In genomic region chr15:29860872-29861271, GRCh38 we compare ENCODE assay signal across 18 cellular contexts. TPM values are rescaled to one million over a fixed set of nuclear protein-coding genes. Genes with fewer than 3 reads are reported as not detected.
"Had no signal": no experiment of that assay in that cellular context is flagged by ENCODE, and none has a peak within 500 bp of the region (broad histone marks: within the 10 kb centered on the region; RNA-seq: fewer than 3 reads in every experiment).

No MANE protein-coding gene starts in this region.

- H3K9ac ChIP-seq: parathyroid adenoma had no signal

- H3K9me3 ChIP-seq: testis, upper lobe of left lung had no signal

- H3K36me3 ChIP-seq: upper lobe of left lung had no signal

- H3K79me2 ChIP-seq: parathyroid adenoma had no signal

- DNase-seq: activated CD4-positive, alpha-beta T cell treated with anti-CD3 and anti-CD28 coated beads, Interleukin-2, amount 10 ng/mL, durations not matched to agents 7 days and 5 days; activated CD8-positive, alpha-beta memory T cell treated with anti-CD3 and anti-CD28 coated beads, Interleukin-2, amount 50 U/mL, for 48 hours; activated effector memory CD4-positive, alpha-beta T cell treated with anti-CD3 and anti-CD28 coated beads, Interleukin-2, amount 50 U/mL, for 16 hours; activated naive CD4-positive, alpha-beta T cell treated with anti-CD3 and anti-CD28 coated beads, Interleukin-2, amount 50 U/mL, for 16 hours; activated T-cell treated with anti-CD3 and anti-CD28 coated beads, Interleukin-2, amount 50 U/mL, for 48 hours; effector memory CD8-positive, alpha-beta T cell; head of caudate nucleus; immature natural killer cell; natural killer cell; stimulated activated CD4-positive, alpha-beta T cell treated with anti-CD3 and anti-CD28 coated beads, Interleukin-4, amount 100 ng/mL, for 24 hours; T-helper 1 cell; T-helper 9 cell; testis; upper lobe of left lung had no signal

- H3K36me3 Mint-ChIP-seq: immature natural killer cell; natural killer cell; stimulated activated effector memory CD8-positive, alpha-beta T cell treated with anti-CD3 and anti-CD28 coated beads, Interleukin-12 subunit alpha, Interleukin-12 subunit beta, amount 100 ng/mL, for 72 hours had no signal

- H3K4me1 ChIP-seq: parathyroid adenoma had no signal

- H3K4me2 ChIP-seq: smooth muscle cell had no signal

- H2AFZ ChIP-seq: parathyroid adenoma had no signal

- ATAC-seq: effector memory CD8-positive, alpha-beta T cell; natural killer cell; sciatic nerve; stimulated activated effector memory CD8-positive, alpha-beta T cell treated with anti-CD3 and anti-CD28 coated beads, Interleukin-12 subunit alpha, Interleukin-12 subunit beta, amount 100 ng/mL, for 72 hours had no signal

- H3K27me3 Mint-ChIP-seq: effector memory CD8-positive, alpha-beta T cell had no signal

- H3K4me1 Mint-ChIP-seq: activated CD4-positive, alpha-beta T cell treated with anti-CD3 and anti-CD28 coated beads, Interleukin-2, amount 10 ng/mL, durations not matched to agents 7 days and 5 days; immature natural killer cell; natural killer cell; stimulated activated effector memory CD8-positive, alpha-beta T cell treated with anti-CD3 and anti-CD28 coated beads, Interleukin-12 subunit alpha, Interleukin-12 subunit beta, amount 100 ng/mL, for 72 hours had no signal

- H3K27me3 ChIP-seq: testis, upper lobe of left lung had no signal

- H3K4me3 ChIP-seq: smooth muscle cell, testis, upper lobe of left lung had no signal

- H3K27ac ChIP-seq: parathyroid adenoma, testis, upper lobe of left lung had no signal

- H3K4me3 Mint-ChIP-seq: activated CD4-positive, alpha-beta T cell treated with anti-CD3 and anti-CD28 coated beads, Interleukin-2, amount 10 ng/mL, durations not matched to agents 7 days and 5 days; effector memory CD8-positive, alpha-beta T cell; immature natural killer cell; natural killer cell; stimulated activated effector memory CD8-positive, alpha-beta T cell treated with anti-CD3 and anti-CD28 coated beads, Interleukin-12 subunit alpha, Interleukin-12 subunit beta, amount 100 ng/mL, for 72 hours had no signal

- H3K27ac Mint-ChIP-seq: activated CD4-positive, alpha-beta T cell treated with anti-CD3 and anti-CD28 coated beads, Interleukin-2, amount 10 ng/mL, durations not matched to agents 7 days and 5 days; effector memory CD8-positive, alpha-beta T cell; immature natural killer cell; natural killer cell; stimulated activated effector memory CD8-positive, alpha-beta T cell treated with anti-CD3 and anti-CD28 coated beads, Interleukin-12 subunit alpha, Interleukin-12 subunit beta, amount 100 ng/mL, for 72 hours had no signal

- H3K9me3 Mint-ChIP-seq: activated CD4-positive, alpha-beta T cell treated with anti-CD3 and anti-CD28 coated beads, Interleukin-2, amount 10 ng/mL, durations not matched to agents 7 days and 5 days; immature natural killer cell; natural killer cell; stimulated activated effector memory CD8-positive, alpha-beta T cell treated with anti-CD3 and anti-CD28 coated beads, Interleukin-12 subunit alpha, Interleukin-12 subunit beta, amount 100 ng/mL, for 72 hours had no signal

RNA-seq across cellular contexts. Expression of gene TJP1, which starts 38.6 kb away (rescaled TPM):
- total RNA-seq: activated CD4-positive, alpha-beta T cell treated with anti-CD3 and anti-CD28 coated beads, Interleukin-2, amount 10 ng/mL, durations not matched to agents 7 days and 5 days; natural killer cell had no signal
- polyA plus RNA-seq: immature natural killer cell had no signal
